35 cellular contexts compared by ENCODE assay signal in genomic region chr18:63763831-63764600, GRCh38. TPM values are rescaled to one million over a fixed set of nuclear protein-coding genes. Genes with fewer than 3 reads are reported as not detected.
DNase-seq lines count a peak whose midpoint lies in the region; TF ChIP-seq lines count a peak whose summit lies in the region.
"Had no signal": no experiment of that assay in that cellular context is flagged by ENCODE, and none has a peak within 500 bp of the region (broad histone marks: within the 10 kb centered on the region; RNA-seq: fewer than 3 reads in every experiment).

No MANE protein-coding gene starts in this region.

- H3K27me3 ChIP-seq in GM23248 (replicated peaks; ENCODE audit: insufficient read depth), result no peaks in the 10 kb centered on the region
- H3K27me3 ChIP-seq in brain microvascular endothelial cell (replicated peaks), result no peaks in the 10 kb centered on the region
- H3K27me3 ChIP-seq in smooth muscle cell (ENCODE audit: low read depth), result no peaks in the 10 kb centered on the region
- H3K27me3 ChIP-seq: gastroesophageal sphincter, Peyer's patch, suprapubic skin, upper lobe of right lung had no signal

- H3K4me2 ChIP-seq in GM23248 (ENCODE audit: unreplicated experiment), result peak overlapping the region; percentile 22
- no peak overlapping the region for H3K4me2 ChIP-seq in smooth muscle cell

- in situ Hi-C loops in GM23248 (cut with MboI) (no loop called here), brain microvascular endothelial cell (cut with HindIII; ENCODE audit: low pct_ligation_motif_present, low sequenced_read_pairs) (no loop called here)

- H3K9me3 ChIP-seq in GM23248 (ENCODE audit: low read depth) (no peaks in the 10 kb centered on the region), smooth muscle cell (replicated peaks; ENCODE audit: low read depth) (no peaks in the 10 kb centered on the region)

- H3K9me2 ChIP-seq in GM23248 (ENCODE audit: insufficient read depth), result no peaks in the 10 kb centered on the region

- CTCF ChIA-PET in RWPE1 (lab: Yijun Ruan, JAX), result no interaction called here

- H4K20me1 ChIP-seq in GM23248 (ENCODE audit: insufficient read depth) (no peaks in the 10 kb centered on the region), smooth muscle cell (ENCODE audit: low read depth) (no peaks in the 10 kb centered on the region)

- H3K36me3 ChIP-seq in GM23248 (ENCODE audit: low read depth), result no peaks in the 10 kb centered on the region
- H3K36me3 ChIP-seq in brain microvascular endothelial cell (replicated peaks), result no peaks in the 10 kb centered on the region
- H3K36me3 ChIP-seq in smooth muscle cell (ENCODE audit: low read depth), result peaks cover 5% of the 10 kb centered on the region
- H3K36me3 ChIP-seq: gastroesophageal sphincter, Peyer's patch, suprapubic skin, upper lobe of right lung had no signal

- H3K9ac ChIP-seq in GM23248 (no peak overlapping the region; the same call in 1 of the 2 replicates), smooth muscle cell (ENCODE audit: low read depth) (no peak overlapping the region)

- WGBS in GM23248 (ENCODE audit: low coverage in 1 of 2, low lambda C conversion rate in 2 of 2, missing lambda C conversion rate in 2 of 2), 2 experiments, result 92 to 95% methylated on average over 3 of the region's 3 CpGs
- 88% methylated on average over 3 of the region's 3 CpGs for WGBS in smooth muscle cell (ENCODE audit: low lambda C conversion rate)

- no peak overlapping the region for H3K4me3 ChIP-seq in GM23248
- H3K4me3 ChIP-seq in brain microvascular endothelial cell (ENCODE audit: low read depth, low read length), result no peak overlapping the region
- no peak overlapping the region for H3K4me3 ChIP-seq in fibroblast of mammary gland (ENCODE audit: control insufficient read depth, low read depth, low read length)
- no peak overlapping the region for H3K4me3 ChIP-seq in smooth muscle cell
- H3K4me3 ChIP-seq: gastroesophageal sphincter, GM12878, lung, mucosa of descending colon, Peyer's patch, psoas muscle, suprapubic skin, upper lobe of right lung had no signal

- H3F3A ChIP-seq in GM23248 (ENCODE audit: insufficient read depth), result peaks cover 30% of the 10 kb centered on the region
- no peaks in the 10 kb centered on the region for H3F3A ChIP-seq in smooth muscle cell (ENCODE audit: low read depth)

- H3K79me2 ChIP-seq in GM23248 (ENCODE audit: insufficient read depth), result no peaks in the 10 kb centered on the region
- H3K79me2 ChIP-seq in smooth muscle cell (ENCODE audit: low read depth), result no peaks in the 10 kb centered on the region

- TF ChIP-seq CTCF in brain microvascular endothelial cell (IDR thresholded peaks at IDR 0.05; ENCODE audit: low read depth, low read length, missing control alignments), result no peak
- TF ChIP-seq CTCF in fibroblast of mammary gland (conservative IDR thresholded peaks at IDR 0.05; ENCODE audit: control insufficient read depth, insufficient read depth, low read depth, low read length), result no peak
- TF ChIP-seq CTCF in smooth muscle cell (IDR thresholded peaks at IDR 0.05; ENCODE audit: borderline replicate concordance, insufficient read depth, poor library complexity, severe bottlenecking), result no peak
- no peak for TF ChIP-seq CTCF in RWPE1 (conservative IDR thresholded peaks at IDR 0.05; ENCODE audit: low read depth)

- H3K4me1 ChIP-seq in GM23248 (ENCODE audit: insufficient read depth) (peaks cover 34% of the 10 kb centered on the region), smooth muscle cell (ENCODE audit: low read depth) (no peaks in the 10 kb centered on the region)
- H3K4me1 ChIP-seq: gastroesophageal sphincter, Peyer's patch, psoas muscle, suprapubic skin, upper lobe of right lung had no signal

- POLR2A ChIA-PET in RWPE1 (lab: Yijun Ruan, JAX; ENCODE audit: low non-redundant PET), result no interaction called here

- H2AFZ ChIP-seq in GM23248 (no peak overlapping the region), smooth muscle cell (ENCODE audit: low read depth) (no peak overlapping the region)

- H3K27ac ChIP-seq in GM23248 (peak overlapping the region; percentile 46), brain microvascular endothelial cell (peak overlapping the region; percentile 14), smooth muscle cell (ENCODE audit: low read depth) (peak overlapping the region; percentile 4), RWPE1 (no peak overlapping the region)
- H3K27ac ChIP-seq: gastroesophageal sphincter, Peyer's patch, psoas muscle, suprapubic skin, upper lobe of right lung, VCaP had no signal

- peak; percentile 72 for DNase-seq in GM23248
- peak; percentile 12 for DNase-seq in brain microvascular endothelial cell
- DNase-seq in fibroblast of mammary gland (ENCODE audit: low read depth), result peak; percentile 66
- DNase-seq in smooth muscle cell (lab: John Stamatoyannopoulos, UW; ENCODE audit: unreplicated experiment), result no peak
- no peak for DNase-seq in iPS-NIHi11 (ENCODE audit: low spot score)
- DNase-seq in RWPE1 (ENCODE audit: low spot score), result no peak
- DNase-seq in RKO (ENCODE audit: low spot score), result no peak
- DNase-seq: activated CD4-positive, alpha-beta T cell treated with anti-CD3 and anti-CD28 coated beads for 4 hours; activated CD8-positive, alpha-beta T cell treated with anti-CD3 and anti-CD28 coated beads, Interleukin-2, amount 10 ng/mL, durations not matched to agents 7 days and 5 days; activated naive CD4-positive, alpha-beta T cell treated with anti-CD3 and anti-CD28 coated beads, Interleukin-2, amount 50 U/mL, for 16 hours; AML-193; amniotic stem cell; CD4-positive, alpha-beta T cell; Kasumi-1; left cardiac atrium; mucosa of descending colon; MV-4-11; natural killer cell; NCI-H1436 treated with DMSO at 0.1 percent for 48 hours; NCI-H2107; NCI-H345; NCI-H69; nucleus accumbens; Peyer's patch; psoas muscle; stimulated activated naive CD4-positive, alpha-beta T cell; upper lobe of right lung had no signal

RNA-seq across cellular contexts. Expression of gene SERPINB7, which starts 11.2 kb away (rescaled TPM):
- 12.2 and 18.6 TPM in 2 replicates for total RNA-seq in GM23248 (2014; rRNA removed; shearing (Covaris generic))
- 12.5 and 13.8 TPM in 2 replicates for polyA plus RNA-seq in GM23248 (2016; fragmentation: Nextera tagmentation; extraction: Ambion mirVana)
- 111 and 174 TPM in 2 replicates for total RNA-seq in smooth muscle cell
- polyA plus RNA-seq in smooth muscle cell, result 18.4 and 30.0 TPM in 2 replicates
- total RNA-seq: activated CD8-positive, alpha-beta T cell treated with anti-CD3 and anti-CD28 coated beads, Interleukin-2, amount 10 ng/mL, durations not matched to agents 7 days and 5 days; activated T-helper 17 cell treated with anti-CD3 and anti-CD28 coated beads, Interleukin-2, amount 50 U/mL, for 72 hours; CD4-positive, alpha-beta T cell; chondrocyte; endothelial cell of umbilical vein; gastroesophageal sphincter; GM12878; left cardiac atrium; mucosa of descending colon; natural killer cell; Peyer's patch; psoas muscle had no signal
- polyA plus RNA-seq: endothelial cell of umbilical vein, GM12878, psoas muscle had no signal

Comparison
In these comparisons a context has a peak if more than half of its experiments do, and no peak if none do; other contexts are left out.
1. DNase-seq: peak in GM23248 (single experiment), brain microvascular endothelial cell (single experiment) and fibroblast of mammary gland (single experiment); none in smooth muscle cell (single experiment), iPS-NIHi11 (single experiment), RWPE1 (single experiment) and RKO (single experiment).